32 cellular contexts compared by ENCODE assay signal in genomic region chr16:7085776-7086175, GRCh38.
DNase-seq lines count a peak whose midpoint lies in the region; ATAC-seq, FAIRE-seq and TF ChIP-seq lines count a peak whose summit lies in the region.
"Had no signal": no experiment of that assay in that cellular context is flagged by ENCODE, and none has a peak within 500 bp of the region (broad histone marks: within the 10 kb centered on the region; RNA-seq: fewer than 3 reads in every experiment).

No MANE protein-coding gene starts in this region.

- FAIRE-seq in bronchial epithelial cell (lab: Jason Lieb, UNC) = peak; percentile 28
- FAIRE-seq: A204.1, A549, D721Med had no signal

- no peaks in the 10 kb centered on the region for H3K27me3 ChIP-seq in bronchial epithelial cell (ENCODE audit: control insufficient read depth, insufficient read depth, low read length)
- H3K27me3 ChIP-seq: BE2C; BLaER1; BLaER1 treated with 17β-estradiol and CSF1 and Interleukin-3, amounts not matched to agents 10 nM and 100 nM had no signal

- in situ Hi-C loops in G401 (cut with HindIII; ENCODE audit: low sequenced_read_pairs) = no loop called here

- no peak for TF ChIP-seq CTCF in bronchial epithelial cell (IDR thresholded peaks at IDR 0.05; ENCODE audit: insufficient read depth, low read length, severe bottlenecking)

- H3K4me3 ChIP-seq in bronchial epithelial cell (ENCODE audit: low read depth, low read length) = no peak overlapping the region
- H3K4me3 ChIP-seq: A549; BLaER1; BLaER1 treated with 17β-estradiol and CSF1 and Interleukin-3, amounts not matched to agents 10 nM and 100 nM had no signal

- no peaks in the 10 kb centered on the region for H3K36me3 ChIP-seq in bronchial epithelial cell (ENCODE audit: control insufficient read depth, insufficient read depth, low read length)
- H3K36me3 ChIP-seq: BE2C; BLaER1; BLaER1 treated with 17β-estradiol and CSF1 and Interleukin-3, amounts not matched to agents 10 nM and 100 nM had no signal

- peak; percentile 76 for DNase-seq in G401 (ENCODE audit: low spot score)
- DNase-seq in bronchial epithelial cell (ENCODE audit: low read depth) = no peak
- DNase-seq in cerebellar cortex (ENCODE audit: low spot score) = peak; percentile 63
- DNase-seq in cerebellum (ENCODE audit: low spot score) = peak; percentile 27
- DNase-seq in erythroblast (lab: John Stamatoyannopoulos, UW) = no peak
- DNase-seq in HCEC 1CT = no peak
- no peak for DNase-seq in activated CD4-positive, alpha-beta T cell treated with anti-CD3 and anti-CD28 coated beads, Interleukin-2, amount 50 U/mL, for 1 hour
- DNase-seq: 8988T; ACHN; AML-193; BE2C; Caco-2; Calu3; CD4-positive, alpha-beta memory T cell; CD4-positive, alpha-beta T cell; CD4-positive, CD25-positive, alpha-beta regulatory T cell; CD8-positive, alpha-beta memory T cell; CD8-positive, alpha-beta T cell; COR-L47; DMS 273 treated with DMSO at 0.1 percent for 48 hours; DMS153; DMS53; DMS79; DMS79 treated with DMSO at 0.1 percent for 48 hours; DND-41; EL had no signal

- ATAC-seq in GM18907 (IDR thresholded peaks at IDR 0.05; ENCODE audit: unreplicated experiment) = no peak
- ATAC-seq: A549; CD8-positive, alpha-beta T cell had no signal

- TF ChIP-seq POLR2A in erythroblast (IDR thresholded peaks at IDR 0.05; ENCODE audit: low read length) = no peak

Comparison
In these comparisons a context has a peak if more than half of its experiments do, and no peak if none do; other contexts are left out.
1. DNase-seq: peak in G401 (single experiment), cerebellar cortex (single experiment) and cerebellum (single experiment); none in bronchial epithelial cell (single experiment), erythroblast (0 of 2), HCEC 1CT (single experiment) and activated CD4-positive, alpha-beta T cell treated with anti-CD3 and anti-CD28 coated beads, Interleukin-2, amount 50 U/mL, for 1 hour (single experiment).